14 cellular contexts compared by ENCODE assay signal in genomic region chr4:25523405-25523804, GRCh38.
"Had no signal": no experiment of that assay in that cellular context is flagged by ENCODE, and none has a peak within 500 bp of the region (broad histone marks: within the 10 kb centered on the region; RNA-seq: fewer than 3 reads in every experiment).

No MANE protein-coding gene starts in this region.

- DNase-seq: activated CD4-positive, alpha-beta T cell treated with anti-CD3 and anti-CD28 coated beads for 1 hour; activated CD4-positive, alpha-beta T cell treated with anti-CD3 and anti-CD28 coated beads, Interleukin-2, amount 50 U/mL, for 48 hours; activated CD8-positive, alpha-beta memory T cell treated with anti-CD3 and anti-CD28 coated beads, Interleukin-2, amount 10 ng/mL, durations not matched to agents 7 days and 5 days; activated effector memory CD4-positive, alpha-beta T cell treated with anti-CD3 and anti-CD28 coated beads, Interleukin-2, amount 50 U/mL, for 16 hours; activated T-cell treated with anti-CD3 and anti-CD28 coated beads, Interleukin-2, amount 50 U/mL, for 4 hours; amygdala; hypothalamus; left cardiac atrium; midbrain; naive B cell; tibial artery had no signal

- H3K4me3 ChIP-seq: lung, skin epidermis, tibial artery, vagina had no signal
